In the genomic region with DNA sequence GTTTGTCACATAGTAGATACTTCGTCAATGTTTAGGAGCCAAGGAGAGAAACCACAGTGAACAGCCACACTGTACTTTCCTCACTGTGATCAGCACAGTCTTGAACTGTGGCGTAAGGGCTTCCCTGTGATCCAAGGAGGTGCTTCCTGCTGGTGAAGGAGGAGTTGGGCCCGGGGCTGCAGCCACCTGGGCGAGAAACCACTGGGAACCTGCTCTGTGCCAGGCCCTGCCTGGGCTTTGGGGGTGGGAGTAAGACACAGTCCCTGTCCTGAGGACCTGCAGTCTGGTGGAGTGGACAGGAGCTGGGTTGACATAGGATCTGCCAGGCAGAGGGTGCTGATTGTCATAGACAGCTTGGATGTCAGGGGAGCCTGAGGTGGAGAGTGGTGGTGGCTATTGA, we compare ENCODE assay signal across 28 cellular contexts.
"Had no signal": no experiment of that assay in that cellular context is flagged by ENCODE, and none has a peak within 500 bp of the region (broad histone marks: within the 10 kb centered on the region; RNA-seq: fewer than 3 reads in every experiment).

No MANE protein-coding gene starts in this region.

- H3K4me1 ChIP-seq: transverse colon had no signal

- H3K9me3 Mint-ChIP-seq: dendritic cell treated with granulocyte-macrophage colony-stimulating factor and Interleukin-4, amounts not matched to agents 40 ng/mL and 50 ng/mL, for 4 days; memory B cell; mesothelial cell of epicardium; natural killer cell treated with Interleukin-12 subunit alpha and Interleukin-12 subunit beta and Interleukin-15 and Interleukin-18, amount 100 ng/mL, for 72 hours; stimulated activated naive CD8-positive, alpha-beta T cell treated with anti-CD3 and anti-CD28 coated beads, Interleukin-15, amount 100 ng/mL, for 72 hours had no signal

- H3K27ac Mint-ChIP-seq: dendritic cell treated with granulocyte-macrophage colony-stimulating factor and Interleukin-4, amounts not matched to agents 40 ng/mL and 50 ng/mL, for 4 days; memory B cell; mesothelial cell of epicardium; naive B cell; natural killer cell treated with Interleukin-12 subunit alpha and Interleukin-12 subunit beta and Interleukin-15 and Interleukin-18, amount 100 ng/mL, for 72 hours; progenitor cell of endocrine pancreas; stimulated activated naive CD8-positive, alpha-beta T cell treated with anti-CD3 and anti-CD28 coated beads, Interleukin-15, amount 100 ng/mL, for 72 hours had no signal

- H3K27me3 ChIP-seq: esophagus muscularis mucosa, pancreas, right lobe of liver, suprapubic skin, transverse colon had no signal

- H3K27ac ChIP-seq: esophagus muscularis mucosa, neutrophil, pancreas, right lobe of liver, suprapubic skin, transverse colon had no signal

- DNase-seq: cerebellar nuclear complex; effector memory CD4-positive, alpha-beta T cell; head of caudate nucleus; left ventricle myocardium superior; mucosa of descending colon; naive B cell; pancreas; right lobe of liver; small intestine; stimulated activated CD4-positive, alpha-beta T cell treated with anti-CD3 and anti-CD28 coated beads, Interleukin-15, amount 100 ng/mL, for 24 hours; stimulated activated CD4-positive, alpha-beta T cell treated with anti-CD3 and anti-CD28 coated beads, Interleukin-2, amount 100 ng/mL, for 48 hours; stimulated activated CD8-positive, alpha-beta memory T cell treated with anti-CD3 and anti-CD28 coated beads, Interleukin-4, amount 100 ng/mL, for 48 hours; stimulated activated naive CD4-positive, alpha-beta T cell; stimulated activated naive CD8-positive, alpha-beta T cell treated with anti-CD3 and anti-CD28 coated beads, Interleukin-15, amount 100 ng/mL, for 72 hours; transverse colon had no signal

- H3K4me1 Mint-ChIP-seq: memory B cell; mesothelial cell of epicardium; naive B cell; stimulated activated naive CD8-positive, alpha-beta T cell treated with anti-CD3 and anti-CD28 coated beads, Interleukin-15, amount 100 ng/mL, for 72 hours had no signal

- ATAC-seq: left ventricle myocardium superior; mucosa of descending colon; pancreas; right lobe of liver; stimulated activated naive CD8-positive, alpha-beta T cell treated with anti-CD3 and anti-CD28 coated beads, Interleukin-15, amount 100 ng/mL, for 72 hours had no signal

- FAIRE-seq: colon, endothelial cell of umbilical vein, frontal cortex, keratinocyte, pancreas, small intestine had no signal

- H3K4me3 Mint-ChIP-seq: dendritic cell treated with granulocyte-macrophage colony-stimulating factor and Interleukin-4, amounts not matched to agents 40 ng/mL and 50 ng/mL, for 4 days; memory B cell; mesothelial cell of epicardium; natural killer cell treated with Interleukin-12 subunit alpha and Interleukin-12 subunit beta and Interleukin-15 and Interleukin-18, amount 100 ng/mL, for 72 hours; stimulated activated naive CD8-positive, alpha-beta T cell treated with anti-CD3 and anti-CD28 coated beads, Interleukin-15, amount 100 ng/mL, for 72 hours had no signal

- H3K36me3 ChIP-seq: esophagus muscularis mucosa, neutrophil, pancreas, right lobe of liver, suprapubic skin, transverse colon had no signal

- H3K4me3 ChIP-seq: esophagus muscularis mucosa, lung, mucosa of descending colon, pancreas, right lobe of liver, suprapubic skin, transverse colon had no signal

- H3K36me3 Mint-ChIP-seq: memory B cell; mesothelial cell of epicardium; naive B cell; natural killer cell treated with Interleukin-12 subunit alpha and Interleukin-12 subunit beta and Interleukin-15 and Interleukin-18, amount 100 ng/mL, for 72 hours had no signal

- H3K9me3 ChIP-seq: mucosa of descending colon, neutrophil, pancreas, right lobe of liver, suprapubic skin, transverse colon had no signal
